ENCODE assay signal across 8 cellular contexts in the genomic region with DNA sequence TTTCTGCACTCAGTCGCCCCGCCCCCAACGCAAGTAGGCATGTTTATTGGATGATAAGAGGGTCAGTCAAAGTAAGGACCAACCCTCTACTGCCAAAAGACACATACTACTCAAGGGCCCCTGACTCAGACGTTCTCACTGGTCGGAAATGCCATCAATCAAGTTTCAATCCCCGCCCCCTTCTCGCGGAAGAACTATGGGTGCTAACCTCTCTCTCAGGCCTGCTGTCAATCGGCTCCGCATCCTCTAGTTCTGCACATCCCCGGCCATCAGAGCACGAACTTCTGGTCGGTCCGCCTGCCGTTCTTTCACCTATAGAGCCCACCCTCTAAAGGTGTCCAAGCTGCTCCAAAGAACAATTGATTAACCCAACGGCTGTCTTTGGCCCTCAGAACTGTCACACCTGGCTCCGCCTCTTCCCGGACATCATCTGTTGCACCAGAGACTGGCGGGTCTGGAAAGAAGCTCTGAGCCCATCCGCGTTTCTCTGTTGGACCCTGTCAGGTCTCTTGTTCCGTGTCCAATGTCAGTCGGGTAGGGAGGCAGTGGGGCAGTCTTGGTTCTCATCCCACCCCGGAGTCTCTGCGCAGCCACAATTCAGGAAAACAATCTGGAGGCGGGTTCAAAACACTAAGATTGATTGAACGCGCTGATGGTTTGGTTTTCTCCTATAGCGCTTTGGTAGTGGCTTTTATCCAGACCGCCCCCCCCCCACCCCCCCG. TPM values are rescaled to one million over a fixed set of nuclear protein-coding genes. Genes with fewer than 3 reads are reported as not detected.
A peak's percentile ranks its signal among the peaks of the same experiment; 100 is the strongest.
DNase-seq lines count a peak whose midpoint lies in the region; ATAC-seq lines count a peak whose summit lies in the region.

No MANE protein-coding gene starts in this region.

- H3K4me3 ChIP-seq in BLaER1: peak overlapping the region; percentile 68

- intact Hi-C loops in activated CD4-positive, alpha-beta T cell treated with anti-CD3 and anti-CD28 coated beads, Interleukin-2, amount 10 ng/mL, durations not matched to agents 24 days and 14 days (cut with micrococcal nuclease): loop anchor here (1.0 kb wide), 1 partner anchor 16 kb away; the partner anchor contains the start of gene RBM10

- no peaks in the 10 kb centered on the region for H3K36me3 Mint-ChIP-seq in activated CD4-positive, alpha-beta T cell treated with anti-CD3 and anti-CD28 coated beads, Interleukin-2, amount 10 ng/mL, durations not matched to agents 24 days and 14 days (ENCODE audit: low read depth)

- H3K9me3 ChIP-seq in BLaER1: no peaks in the 10 kb centered on the region

- peaks cover 10% of the 10 kb centered on the region; the same call in 1 of the 2 replicates for H3K4me1 ChIP-seq in BLaER1

- H3K27ac Mint-ChIP-seq in activated CD4-positive, alpha-beta T cell treated with anti-CD3 and anti-CD28 coated beads, Interleukin-2, amount 10 ng/mL, durations not matched to agents 24 days and 14 days: peak overlapping the region; percentile 98

- H3K4me3 Mint-ChIP-seq in activated CD4-positive, alpha-beta T cell treated with anti-CD3 and anti-CD28 coated beads, Interleukin-2, amount 10 ng/mL, durations not matched to agents 24 days and 14 days: peak overlapping the region; percentile 100

- no peaks in the 10 kb centered on the region for H3K9me3 Mint-ChIP-seq in activated CD4-positive, alpha-beta T cell treated with anti-CD3 and anti-CD28 coated beads, Interleukin-2, amount 10 ng/mL, durations not matched to agents 24 days and 14 days

- DNase-seq in NCI-H524 treated with DMSO at 0.1 percent for 48 hours (lab: John Stamatoyannopoulos, UW) (peak; percentile 94), dedifferentiated amniotic fluid mesenchymal stem cell (ENCODE audit: extremely low spot score) (peak; percentile 95), left lobe of liver (ENCODE audit: low spot score) (peak; percentile 93)
- peak; percentile 97 for DNase-seq in activated CD4-positive, alpha-beta T cell treated with anti-CD3 and anti-CD28 coated beads, Interleukin-2, amount 10 ng/mL, durations not matched to agents 24 days and 14 days
- DNase-seq in stimulated activated CD4-positive, alpha-beta T cell treated with anti-CD3 and anti-CD28 coated beads, Interleukin-2, amount 100 ng/mL, for 24 hours: peak; percentile 85 to 87

- peak overlapping the region; percentile 65 for H3K9ac ChIP-seq in BLaER1

- no peaks in the 10 kb centered on the region for H3K27me3 Mint-ChIP-seq in activated CD4-positive, alpha-beta T cell treated with anti-CD3 and anti-CD28 coated beads, Interleukin-2, amount 10 ng/mL, durations not matched to agents 24 days and 14 days

- 0 out of 2 replicates have a peak overlapping the region, but pooled peaks have one; percentile 12 for H3K27ac ChIP-seq in BLaER1

- no peaks in the 10 kb centered on the region for H3K36me3 ChIP-seq in BLaER1

- peak overlapping the region; percentile 60; the same call in 1 of the 2 replicates for H3K4me2 ChIP-seq in BLaER1

- H4K20me1 ChIP-seq in BLaER1: no peaks in the 10 kb centered on the region

- peak; percentile 96 for ATAC-seq in GM19324 (IDR thresholded peaks at IDR 0.05; ENCODE audit: low FRiP score, unreplicated experiment)
- peak; percentile 99 for ATAC-seq in HG03460 (IDR thresholded peaks at IDR 0.05; ENCODE audit: unreplicated experiment)
- ATAC-seq in left lobe of liver: peak; percentile 98

- H3K4me1 Mint-ChIP-seq in activated CD4-positive, alpha-beta T cell treated with anti-CD3 and anti-CD28 coated beads, Interleukin-2, amount 10 ng/mL, durations not matched to agents 24 days and 14 days: peaks cover 2% of the 10 kb centered on the region

- no peaks in the 10 kb centered on the region for H3K27me3 ChIP-seq in BLaER1

RNA-seq across cellular contexts. Expression of gene NDUFB11, which starts 15.2 kb away (rescaled TPM):
- total RNA-seq in activated CD4-positive, alpha-beta T cell treated with anti-CD3 and anti-CD28 coated beads, Interleukin-2, amount 10 ng/mL, durations not matched to agents 24 days and 14 days: 86.8 and 89.5 TPM in 2 replicates
- total RNA-seq in left lobe of liver: 67.1 TPM

RNA-seq across cellular contexts. Expression of gene RBM10, which starts 15.7 kb away (rescaled TPM):
- 64.3 and 64.6 TPM in 2 replicates for total RNA-seq in activated CD4-positive, alpha-beta T cell treated with anti-CD3 and anti-CD28 coated beads, Interleukin-2, amount 10 ng/mL, durations not matched to agents 24 days and 14 days
- total RNA-seq in left lobe of liver: 15.0 TPM

RNA-seq across cellular contexts. Expression of gene RGN, which starts 51.1 kb away (rescaled TPM):
- total RNA-seq in activated CD4-positive, alpha-beta T cell treated with anti-CD3 and anti-CD28 coated beads, Interleukin-2, amount 10 ng/mL, durations not matched to agents 24 days and 14 days: not detected in 2 replicates
- total RNA-seq in left lobe of liver: 188 TPM

Comparison
In these comparisons a context has a peak if more than half of its experiments do, and no peak if none do; other contexts are left out.
1. Peak in every context shown above with its lines: DNase-seq, ATAC-seq, H3K4me3 ChIP-seq and H3K27ac ChIP-seq.
2. RNA of gene RGN, which starts 51.1 kb away (total RNA-seq): 188 TPM in left lobe of liver (single experiment); not detected in activated CD4-positive, alpha-beta T cell treated with anti-CD3 and anti-CD28 coated beads, Interleukin-2, amount 10 ng/mL, durations not matched to agents 24 days and 14 days; every median in the first group is over 100 times any median in the second.